In the genomic region with DNA sequence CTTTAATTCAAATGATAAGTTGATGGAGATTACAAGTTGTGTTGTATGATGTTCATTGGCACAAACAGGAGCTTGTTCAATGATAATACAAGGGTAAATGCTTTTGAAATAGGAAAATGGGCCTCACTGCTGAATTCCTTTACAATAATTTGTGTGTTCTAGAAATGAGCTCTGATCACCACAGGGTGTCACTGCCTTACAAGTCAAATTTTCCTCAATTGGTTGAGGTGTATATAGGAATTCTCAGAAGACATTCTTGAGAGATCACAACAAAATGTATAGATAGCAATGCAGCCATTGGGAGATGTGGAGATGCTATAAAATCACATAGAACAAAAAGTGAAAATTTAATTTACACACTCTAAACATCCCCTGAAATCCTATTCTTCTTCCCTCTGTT, we compare ENCODE assay signal across 9 cellular contexts. TPM values are rescaled to one million over a fixed set of nuclear protein-coding genes. Genes with fewer than 3 reads are reported as not detected.
DNase-seq lines count a peak whose midpoint lies in the region; ATAC-seq, FAIRE-seq and TF ChIP-seq lines count a peak whose summit lies in the region.
"Had no signal": no experiment of that assay in that cellular context is flagged by ENCODE, and none has a peak within 500 bp of the region (broad histone marks: within the 10 kb centered on the region; RNA-seq: fewer than 3 reads in every experiment).

No MANE protein-coding gene starts in this region.

- intact Hi-C loops in right cardiac atrium (cut with DNase I), result no loop called here

- no peaks in the 10 kb centered on the region for H3K9me3 Mint-ChIP-seq in astrocyte (ENCODE audit: unreplicated experiment)

- H3K79me2 ChIP-seq in astrocyte (ENCODE audit: insufficient read depth, low read length), result no peaks in the 10 kb centered on the region
- no peaks in the 10 kb centered on the region for H3K79me2 ChIP-seq in mesendoderm (ENCODE audit: control insufficient read depth, insufficient read depth, low read length)

- no peaks in the 10 kb centered on the region for H3K79me1 ChIP-seq in mesendoderm (ENCODE audit: low read length)

- H3K36me3 ChIP-seq in astrocyte (ENCODE audit: insufficient read depth, low read length), result no peaks in the 10 kb centered on the region
- peaks cover 1% of the 10 kb centered on the region for H3K36me3 ChIP-seq in mesendoderm (ENCODE audit: control insufficient read depth, insufficient read depth, low read length)
- H3K36me3 ChIP-seq: BLaER1 treated with 17β-estradiol and CSF1 and Interleukin-3, amounts not matched to agents 10 nM and 100 nM had no signal

- H4K20me1 ChIP-seq in astrocyte (ENCODE audit: insufficient read depth, low read length), result no peaks in the 10 kb centered on the region

- H3K4me2 ChIP-seq in astrocyte (ENCODE audit: low read length) (no peak overlapping the region), mesendoderm (ENCODE audit: low read length) (no peak overlapping the region)
- H3K4me2 ChIP-seq: BLaER1 treated with 17β-estradiol and CSF1 and Interleukin-3, amounts not matched to agents 10 nM and 100 nM had no signal

- H3K9ac ChIP-seq in astrocyte (ENCODE audit: low read length) (no peak overlapping the region), mesendoderm (ENCODE audit: low read length) (no peak overlapping the region)
- H3K9ac ChIP-seq: BLaER1 treated with 17β-estradiol and CSF1 and Interleukin-3, amounts not matched to agents 10 nM and 100 nM had no signal

- no peaks in the 10 kb centered on the region for H3K4me1 Mint-ChIP-seq in astrocyte (ENCODE audit: low read depth, unreplicated experiment)

- H2BK5ac ChIP-seq in mesendoderm (ENCODE audit: low read length), result no peak overlapping the region

- H3K27me3 ChIP-seq in astrocyte (ENCODE audit: insufficient read depth, low read length), result no peaks in the 10 kb centered on the region
- H3K27me3 ChIP-seq in mesendoderm (ENCODE audit: insufficient read depth, low read length, poor library complexity), result no peaks in the 10 kb centered on the region
- no peaks in the 10 kb centered on the region for H3K27me3 ChIP-seq in right cardiac atrium (ENCODE audit: control insufficient read depth, insufficient read depth)

- H3K27ac Mint-ChIP-seq in astrocyte (ENCODE audit: unreplicated experiment), result no peak overlapping the region

- no peak overlapping the region for H3K23ac ChIP-seq in mesendoderm (ENCODE audit: low read length)

- H2AFZ ChIP-seq in astrocyte (ENCODE audit: low read depth, low read length), result no peak overlapping the region

- peak; percentile 45 for TF ChIP-seq CTCF in LNCAP (IDR thresholded peaks at IDR 0.05)
- TF ChIP-seq CTCF in astrocyte (IDR thresholded peaks at IDR 0.05; ENCODE audit: insufficient read depth, low read depth, low read length), result peak; percentile 4

- H3K4me3 ChIP-seq in astrocyte (ENCODE audit: insufficient read depth, low read depth, low read length) (no peak overlapping the region), mesendoderm (ENCODE audit: low read length) (no peak overlapping the region), right cardiac atrium (ENCODE audit: low read length) (no peak overlapping the region)
- H3K4me3 ChIP-seq: BLaER1 treated with 17β-estradiol and CSF1 and Interleukin-3, amounts not matched to agents 10 nM and 100 nM had no signal

- H3K4me3 Mint-ChIP-seq in astrocyte (ENCODE audit: unreplicated experiment), result no peak overlapping the region

- no peak overlapping the region for H2AK5ac ChIP-seq in mesendoderm (ENCODE audit: low read length)

- H2BK15ac ChIP-seq in mesendoderm (replicated peaks; ENCODE audit: low read depth), result no peak overlapping the region

- H3K18ac ChIP-seq in mesendoderm (ENCODE audit: low read length), result no peak overlapping the region

- H3K9me3 ChIP-seq in astrocyte (ENCODE audit: insufficient read depth, low read depth, low read length), result no peaks in the 10 kb centered on the region
- no peaks in the 10 kb centered on the region for H3K9me3 ChIP-seq in right cardiac atrium (ENCODE audit: control insufficient read depth, low read length)
- H3K9me3 ChIP-seq: BLaER1 treated with 17β-estradiol and CSF1 and Interleukin-3, amounts not matched to agents 10 nM and 100 nM had no signal

- no peaks in the 10 kb centered on the region for H3K27me3 Mint-ChIP-seq in astrocyte (ENCODE audit: low read depth, unreplicated experiment)

- no peak for FAIRE-seq in astrocyte (lab: Jason Lieb, UNC)

- H3K56ac ChIP-seq in mesendoderm (ENCODE audit: low read length), result no peak overlapping the region

- H3K36me3 Mint-ChIP-seq in astrocyte (ENCODE audit: low read depth, unreplicated experiment), result no peaks in the 10 kb centered on the region

- ATAC-seq in right cardiac atrium, result no peak

- H2BK120ac ChIP-seq in mesendoderm (ENCODE audit: low read depth, low read length), result no peak overlapping the region

- DNase-seq in NCI-H524 (lab: John Stamatoyannopoulos, UW), result peak; percentile 10 to 18
- no peak for DNase-seq in NCI-H524 treated with DMSO at 0.1 percent for 48 hours (lab: John Stamatoyannopoulos, UW)
- DNase-seq in astrocyte (ENCODE audit: low read depth), result no peak
- DNase-seq in mesendoderm, result peak; percentile 5
- DNase-seq in NCI-H69 (lab: John Stamatoyannopoulos, UW), result no peak
- DNase-seq in right cardiac atrium, result no peak
- no peak for DNase-seq in NOMO-1 treated with dmso at 0.1 percent for 144 hours (lab: John Stamatoyannopoulos, UW; ENCODE audit: unreplicated experiment)

- H4K5ac ChIP-seq in mesendoderm (ENCODE audit: low read length), result no peak overlapping the region

- H3K4ac ChIP-seq in mesendoderm (ENCODE audit: low read depth, low read length), result no peak overlapping the region

- H4K8ac ChIP-seq in mesendoderm (ENCODE audit: low read depth, low read length), result no peak overlapping the region

- H3K27ac ChIP-seq in astrocyte (ENCODE audit: low read depth, low read length) (no peak overlapping the region), mesendoderm (ENCODE audit: low read depth, low read length) (no peak overlapping the region), right cardiac atrium (ENCODE audit: low read length) (no peak overlapping the region)
- H3K27ac ChIP-seq: BLaER1 treated with 17β-estradiol and CSF1 and Interleukin-3, amounts not matched to agents 10 nM and 100 nM had no signal

- H3K4me1 ChIP-seq in astrocyte (ENCODE audit: insufficient read depth, low read length), result no peaks in the 10 kb centered on the region
- H3K4me1 ChIP-seq in mesendoderm (ENCODE audit: control insufficient read depth, low read depth, low read length), result no peaks in the 10 kb centered on the region
- H3K4me1 ChIP-seq in right cardiac atrium (ENCODE audit: control insufficient read depth, insufficient read depth, low read length), result no peaks in the 10 kb centered on the region
- H3K4me1 ChIP-seq: BLaER1 treated with 17β-estradiol and CSF1 and Interleukin-3, amounts not matched to agents 10 nM and 100 nM had no signal

RNA-seq across cellular contexts. Expression of gene KLF8, which starts 49.6 kb away (rescaled TPM):
- 5.7 and 6.8 TPM in 2 replicates for total RNA-seq in astrocyte
- polyA plus RNA-seq in mesendoderm (2013, experiment 1 of 2), result 9.6 TPM
- 9.0 TPM for polyA plus RNA-seq in mesendoderm (2013, experiment 2 of 2)
- total RNA-seq in right cardiac atrium, result 1 to 10 TPM; 6.2 to 7.8 (median 7.2) TPM
- polyA plus RNA-seq in right cardiac atrium, result 5.2 TPM

Comparison
In these comparisons a context has a peak if more than half of its experiments do, and no peak if none do; other contexts are left out.
1. DNase-seq: peak in NCI-H524 (2 of 2) and mesendoderm (single experiment); none in NCI-H524 treated with DMSO at 0.1 percent for 48 hours (single experiment), astrocyte (single experiment), NCI-H69 (single experiment), right cardiac atrium (0 of 3) and NOMO-1 treated with dmso at 0.1 percent for 144 hours (single experiment).